Comparison of ENCODE assay signal across 1 cellular context in the genomic region with DNA sequence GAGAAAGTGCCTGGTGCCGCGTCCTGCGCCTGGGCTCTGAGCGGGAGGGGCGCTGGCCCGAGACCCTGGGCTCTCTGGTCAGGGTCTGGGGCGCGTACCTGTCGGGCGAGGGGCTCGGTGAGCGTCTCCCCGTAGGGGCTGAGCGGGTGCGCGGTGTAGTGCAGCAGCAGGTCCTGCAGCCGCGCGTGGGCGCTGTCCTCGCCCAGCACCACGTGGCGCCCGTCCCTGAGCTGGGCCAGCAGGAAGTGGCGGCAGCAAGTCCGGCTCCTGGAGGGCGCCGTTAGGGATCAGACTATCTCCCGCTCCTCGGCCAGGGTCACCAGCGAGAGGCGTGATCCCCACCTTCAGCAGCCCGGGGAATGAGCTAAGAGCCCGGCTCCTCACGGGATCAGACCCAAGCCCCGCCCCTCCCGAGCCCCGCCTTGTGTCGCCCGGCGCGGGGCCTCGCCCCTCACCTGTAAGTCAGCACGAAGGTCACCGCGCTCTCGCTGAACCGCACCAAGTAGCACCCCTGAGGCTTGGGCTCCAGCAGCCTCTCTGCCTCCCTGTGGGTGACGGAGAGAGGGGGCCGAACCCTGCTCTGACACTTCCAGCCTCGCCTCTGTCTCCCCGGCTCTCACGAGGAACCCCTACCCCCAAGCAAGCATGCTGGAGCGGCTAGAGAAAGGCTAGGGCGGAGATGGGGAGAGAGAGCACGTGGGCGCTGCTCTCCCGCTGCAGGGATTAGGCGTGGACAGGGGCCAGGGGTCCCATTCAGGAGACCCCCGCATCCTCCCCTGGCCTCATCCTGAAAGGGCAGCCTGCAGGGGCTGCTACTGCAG.
A peak's percentile ranks its signal among the peaks of the same experiment; 100 is the strongest.
TF ChIP-seq lines count a peak whose summit lies in the region.

No MANE protein-coding gene starts in this region.

TF ChIP-seq in K562, 482 proteins besides CTCF, POLR2A, EP300 and RAD21 (continued from another document and continues in another):
- no peak for TF ChIP-seq SAFB2 (IDR thresholded peaks at IDR 0.05; ENCODE audit: borderline replicate concordance, low read depth, low read length, severe bottlenecking)
- TF ChIP-seq MYBL2 (IDR thresholded peaks at IDR 0.05; ENCODE audit: low read depth) = no peak
- TF ChIP-seq MYBL2 (CRISPR knock-in tag; IDR thresholded peaks at IDR 0.05; ENCODE audit: borderline replicate concordance) = no peak
- TF ChIP-seq ZNF263 (CRISPR knock-in tag; IDR thresholded peaks at IDR 0.05; ENCODE audit: borderline replicate concordance) = peak; percentile 73; the same call in 1 of the 2 replicates
- no peak for TF ChIP-seq OTX1 (CRISPR knock-in tag; IDR thresholded peaks at IDR 0.05)
- TF ChIP-seq SMARCB1 (IDR thresholded peaks at IDR 0.05; ENCODE audit: insufficient read length, low read depth) = no peak
- TF ChIP-seq, protein P1, sequence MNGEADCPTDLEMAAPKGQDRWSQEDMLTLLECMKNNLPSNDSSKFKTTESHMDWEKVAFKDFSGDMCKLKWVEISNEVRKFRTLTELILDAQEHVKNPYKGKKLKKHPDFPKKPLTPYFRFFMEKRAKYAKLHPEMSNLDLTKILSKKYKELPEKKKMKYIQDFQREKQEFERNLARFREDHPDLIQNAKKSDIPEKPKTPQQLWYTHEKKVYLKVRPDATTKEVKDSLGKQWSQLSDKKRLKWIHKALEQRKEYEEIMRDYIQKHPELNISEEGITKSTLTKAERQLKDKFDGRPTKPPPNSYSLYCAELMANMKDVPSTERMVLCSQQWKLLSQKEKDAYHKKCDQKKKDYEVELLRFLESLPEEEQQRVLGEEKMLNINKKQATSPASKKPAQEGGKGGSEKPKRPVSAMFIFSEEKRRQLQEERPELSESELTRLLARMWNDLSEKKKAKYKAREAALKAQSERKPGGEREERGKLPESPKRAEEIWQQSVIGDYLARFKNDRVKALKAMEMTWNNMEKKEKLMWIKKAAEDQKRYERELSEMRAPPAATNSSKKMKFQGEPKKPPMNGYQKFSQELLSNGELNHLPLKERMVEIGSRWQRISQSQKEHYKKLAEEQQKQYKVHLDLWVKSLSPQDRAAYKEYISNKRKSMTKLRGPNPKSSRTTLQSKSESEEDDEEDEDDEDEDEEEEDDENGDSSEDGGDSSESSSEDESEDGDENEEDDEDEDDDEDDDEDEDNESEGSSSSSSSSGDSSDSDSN (IDR thresholded peaks at IDR 0.05; ENCODE audit: borderline replicate concordance in 1 of 2, low read depth in 2 of 2, low read length in 2 of 2) = peak; percentile 88 to 92; a peak in 3 of 4 replicates
- no peak for TF ChIP-seq ZNF324 (CRISPR knock-in tag; IDR thresholded peaks at IDR 0.05)
- TF ChIP-seq ZNF77 (CRISPR knock-in tag; IDR thresholded peaks at IDR 0.05) = no peak
- no peak for TF ChIP-seq ZFPM2 (CRISPR knock-in tag; IDR thresholded peaks at IDR 0.05)
- TF ChIP-seq, protein P2, sequence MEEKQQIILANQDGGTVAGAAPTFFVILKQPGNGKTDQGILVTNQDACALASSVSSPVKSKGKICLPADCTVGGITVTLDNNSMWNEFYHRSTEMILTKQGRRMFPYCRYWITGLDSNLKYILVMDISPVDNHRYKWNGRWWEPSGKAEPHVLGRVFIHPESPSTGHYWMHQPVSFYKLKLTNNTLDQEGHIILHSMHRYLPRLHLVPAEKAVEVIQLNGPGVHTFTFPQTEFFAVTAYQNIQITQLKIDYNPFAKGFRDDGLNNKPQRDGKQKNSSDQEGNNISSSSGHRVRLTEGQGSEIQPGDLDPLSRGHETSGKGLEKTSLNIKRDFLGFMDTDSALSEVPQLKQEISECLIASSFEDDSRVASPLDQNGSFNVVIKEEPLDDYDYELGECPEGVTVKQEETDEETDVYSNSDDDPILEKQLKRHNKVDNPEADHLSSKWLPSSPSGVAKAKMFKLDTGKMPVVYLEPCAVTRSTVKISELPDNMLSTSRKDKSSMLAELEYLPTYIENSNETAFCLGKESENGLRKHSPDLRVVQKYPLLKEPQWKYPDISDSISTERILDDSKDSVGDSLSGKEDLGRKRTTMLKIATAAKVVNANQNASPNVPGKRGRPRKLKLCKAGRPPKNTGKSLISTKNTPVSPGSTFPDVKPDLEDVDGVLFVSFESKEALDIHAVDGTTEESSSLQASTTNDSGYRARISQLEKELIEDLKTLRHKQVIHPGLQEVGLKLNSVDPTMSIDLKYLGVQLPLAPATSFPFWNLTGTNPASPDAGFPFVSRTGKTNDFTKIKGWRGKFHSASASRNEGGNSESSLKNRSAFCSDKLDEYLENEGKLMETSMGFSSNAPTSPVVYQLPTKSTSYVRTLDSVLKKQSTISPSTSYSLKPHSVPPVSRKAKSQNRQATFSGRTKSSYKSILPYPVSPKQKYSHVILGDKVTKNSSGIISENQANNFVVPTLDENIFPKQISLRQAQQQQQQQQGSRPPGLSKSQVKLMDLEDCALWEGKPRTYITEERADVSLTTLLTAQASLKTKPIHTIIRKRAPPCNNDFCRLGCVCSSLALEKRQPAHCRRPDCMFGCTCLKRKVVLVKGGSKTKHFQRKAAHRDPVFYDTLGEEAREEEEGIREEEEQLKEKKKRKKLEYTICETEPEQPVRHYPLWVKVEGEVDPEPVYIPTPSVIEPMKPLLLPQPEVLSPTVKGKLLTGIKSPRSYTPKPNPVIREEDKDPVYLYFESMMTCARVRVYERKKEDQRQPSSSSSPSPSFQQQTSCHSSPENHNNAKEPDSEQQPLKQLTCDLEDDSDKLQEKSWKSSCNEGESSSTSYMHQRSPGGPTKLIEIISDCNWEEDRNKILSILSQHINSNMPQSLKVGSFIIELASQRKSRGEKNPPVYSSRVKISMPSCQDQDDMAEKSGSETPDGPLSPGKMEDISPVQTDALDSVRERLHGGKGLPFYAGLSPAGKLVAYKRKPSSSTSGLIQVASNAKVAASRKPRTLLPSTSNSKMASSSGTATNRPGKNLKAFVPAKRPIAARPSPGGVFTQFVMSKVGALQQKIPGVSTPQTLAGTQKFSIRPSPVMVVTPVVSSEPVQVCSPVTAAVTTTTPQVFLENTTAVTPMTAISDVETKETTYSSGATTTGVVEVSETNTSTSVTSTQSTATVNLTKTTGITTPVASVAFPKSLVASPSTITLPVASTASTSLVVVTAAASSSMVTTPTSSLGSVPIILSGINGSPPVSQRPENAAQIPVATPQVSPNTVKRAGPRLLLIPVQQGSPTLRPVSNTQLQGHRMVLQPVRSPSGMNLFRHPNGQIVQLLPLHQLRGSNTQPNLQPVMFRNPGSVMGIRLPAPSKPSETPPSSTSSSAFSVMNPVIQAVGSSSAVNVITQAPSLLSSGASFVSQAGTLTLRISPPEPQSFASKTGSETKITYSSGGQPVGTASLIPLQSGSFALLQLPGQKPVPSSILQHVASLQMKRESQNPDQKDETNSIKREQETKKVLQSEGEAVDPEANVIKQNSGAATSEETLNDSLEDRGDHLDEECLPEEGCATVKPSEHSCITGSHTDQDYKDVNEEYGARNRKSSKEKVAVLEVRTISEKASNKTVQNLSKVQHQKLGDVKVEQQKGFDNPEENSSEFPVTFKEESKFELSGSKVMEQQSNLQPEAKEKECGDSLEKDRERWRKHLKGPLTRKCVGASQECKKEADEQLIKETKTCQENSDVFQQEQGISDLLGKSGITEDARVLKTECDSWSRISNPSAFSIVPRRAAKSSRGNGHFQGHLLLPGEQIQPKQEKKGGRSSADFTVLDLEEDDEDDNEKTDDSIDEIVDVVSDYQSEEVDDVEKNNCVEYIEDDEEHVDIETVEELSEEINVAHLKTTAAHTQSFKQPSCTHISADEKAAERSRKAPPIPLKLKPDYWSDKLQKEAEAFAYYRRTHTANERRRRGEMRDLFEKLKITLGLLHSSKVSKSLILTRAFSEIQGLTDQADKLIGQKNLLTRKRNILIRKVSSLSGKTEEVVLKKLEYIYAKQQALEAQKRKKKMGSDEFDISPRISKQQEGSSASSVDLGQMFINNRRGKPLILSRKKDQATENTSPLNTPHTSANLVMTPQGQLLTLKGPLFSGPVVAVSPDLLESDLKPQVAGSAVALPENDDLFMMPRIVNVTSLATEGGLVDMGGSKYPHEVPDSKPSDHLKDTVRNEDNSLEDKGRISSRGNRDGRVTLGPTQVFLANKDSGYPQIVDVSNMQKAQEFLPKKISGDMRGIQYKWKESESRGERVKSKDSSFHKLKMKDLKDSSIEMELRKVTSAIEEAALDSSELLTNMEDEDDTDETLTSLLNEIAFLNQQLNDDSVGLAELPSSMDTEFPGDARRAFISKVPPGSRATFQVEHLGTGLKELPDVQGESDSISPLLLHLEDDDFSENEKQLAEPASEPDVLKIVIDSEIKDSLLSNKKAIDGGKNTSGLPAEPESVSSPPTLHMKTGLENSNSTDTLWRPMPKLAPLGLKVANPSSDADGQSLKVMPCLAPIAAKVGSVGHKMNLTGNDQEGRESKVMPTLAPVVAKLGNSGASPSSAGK (IDR thresholded peaks at IDR 0.05) = peak; percentile 99
- no peak for TF ChIP-seq TFAM (CRISPR knock-in tag; conservative IDR thresholded peaks at IDR 0.05)
- TF ChIP-seq, protein P3, sequence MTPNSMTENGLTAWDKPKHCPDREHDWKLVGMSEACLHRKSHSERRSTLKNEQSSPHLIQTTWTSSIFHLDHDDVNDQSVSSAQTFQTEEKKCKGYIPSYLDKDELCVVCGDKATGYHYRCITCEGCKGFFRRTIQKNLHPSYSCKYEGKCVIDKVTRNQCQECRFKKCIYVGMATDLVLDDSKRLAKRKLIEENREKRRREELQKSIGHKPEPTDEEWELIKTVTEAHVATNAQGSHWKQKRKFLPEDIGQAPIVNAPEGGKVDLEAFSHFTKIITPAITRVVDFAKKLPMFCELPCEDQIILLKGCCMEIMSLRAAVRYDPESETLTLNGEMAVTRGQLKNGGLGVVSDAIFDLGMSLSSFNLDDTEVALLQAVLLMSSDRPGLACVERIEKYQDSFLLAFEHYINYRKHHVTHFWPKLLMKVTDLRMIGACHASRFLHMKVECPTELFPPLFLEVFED (CRISPR knock-in tag; conservative IDR thresholded peaks at IDR 0.05) = no peak
- TF ChIP-seq, protein P4, sequence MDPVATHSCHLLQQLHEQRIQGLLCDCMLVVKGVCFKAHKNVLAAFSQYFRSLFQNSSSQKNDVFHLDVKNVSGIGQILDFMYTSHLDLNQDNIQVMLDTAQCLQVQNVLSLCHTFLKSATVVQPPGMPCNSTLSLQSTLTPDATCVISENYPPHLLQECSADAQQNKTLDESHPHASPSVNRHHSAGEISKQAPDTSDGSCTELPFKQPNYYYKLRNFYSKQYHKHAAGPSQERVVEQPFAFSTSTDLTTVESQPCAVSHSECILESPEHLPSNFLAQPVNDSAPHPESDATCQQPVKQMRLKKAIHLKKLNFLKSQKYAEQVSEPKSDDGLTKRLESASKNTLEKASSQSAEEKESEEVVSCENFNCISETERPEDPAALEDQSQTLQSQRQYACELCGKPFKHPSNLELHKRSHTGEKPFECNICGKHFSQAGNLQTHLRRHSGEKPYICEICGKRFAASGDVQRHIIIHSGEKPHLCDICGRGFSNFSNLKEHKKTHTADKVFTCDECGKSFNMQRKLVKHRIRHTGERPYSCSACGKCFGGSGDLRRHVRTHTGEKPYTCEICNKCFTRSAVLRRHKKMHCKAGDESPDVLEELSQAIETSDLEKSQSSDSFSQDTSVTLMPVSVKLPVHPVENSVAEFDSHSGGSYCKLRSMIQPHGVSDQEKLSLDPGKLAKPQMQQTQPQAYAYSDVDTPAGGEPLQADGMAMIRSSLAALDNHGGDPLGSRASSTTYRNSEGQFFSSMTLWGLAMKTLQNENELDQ (CRISPR knock-in tag; IDR thresholded peaks at IDR 0.05; ENCODE audit: borderline replicate concordance) = no peak
- TF ChIP-seq, protein P5, sequence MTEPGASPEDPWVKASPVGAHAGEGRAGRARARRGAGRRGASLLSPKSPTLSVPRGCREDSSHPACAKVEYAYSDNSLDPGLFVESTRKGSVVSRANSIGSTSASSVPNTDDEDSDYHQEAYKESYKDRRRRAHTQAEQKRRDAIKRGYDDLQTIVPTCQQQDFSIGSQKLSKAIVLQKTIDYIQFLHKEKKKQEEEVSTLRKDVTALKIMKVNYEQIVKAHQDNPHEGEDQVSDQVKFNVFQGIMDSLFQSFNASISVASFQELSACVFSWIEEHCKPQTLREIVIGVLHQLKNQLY (CRISPR knock-in tag; conservative IDR thresholded peaks at IDR 0.05) = 0 out of 4 replicates have a peak, but pooled peaks of 1 of the 2 experiments have one; percentile 68
- no peak for TF ChIP-seq ZNF408 (CRISPR knock-in tag; IDR thresholded peaks at IDR 0.05; ENCODE audit: low read depth)
- no peak for TF ChIP-seq FOXJ2 (tag; IDR thresholded peaks at IDR 0.05)
- TF ChIP-seq ESRRA (IDR thresholded peaks at IDR 0.05; ENCODE audit: borderline replicate concordance, low read depth) = peak; percentile 84
- no peak for TF ChIP-seq ARNT (IDR thresholded peaks at IDR 0.05)
- TF ChIP-seq MCM5 (IDR thresholded peaks at IDR 0.05; ENCODE audit: low read depth) = no peak
- TF ChIP-seq, protein P6, sequence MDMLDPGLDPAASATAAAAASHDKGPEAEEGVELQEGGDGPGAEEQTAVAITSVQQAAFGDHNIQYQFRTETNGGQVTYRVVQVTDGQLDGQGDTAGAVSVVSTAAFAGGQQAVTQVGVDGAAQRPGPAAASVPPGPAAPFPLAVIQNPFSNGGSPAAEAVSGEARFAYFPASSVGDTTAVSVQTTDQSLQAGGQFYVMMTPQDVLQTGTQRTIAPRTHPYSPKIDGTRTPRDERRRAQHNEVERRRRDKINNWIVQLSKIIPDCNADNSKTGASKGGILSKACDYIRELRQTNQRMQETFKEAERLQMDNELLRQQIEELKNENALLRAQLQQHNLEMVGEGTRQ (CRISPR knock-in tag; IDR thresholded peaks at IDR 0.05) = peak; percentile 89
- TF ChIP-seq SLC30A9 (CRISPR knock-in tag; IDR thresholded peaks at IDR 0.05) = no peak
- TF ChIP-seq, protein P7, sequence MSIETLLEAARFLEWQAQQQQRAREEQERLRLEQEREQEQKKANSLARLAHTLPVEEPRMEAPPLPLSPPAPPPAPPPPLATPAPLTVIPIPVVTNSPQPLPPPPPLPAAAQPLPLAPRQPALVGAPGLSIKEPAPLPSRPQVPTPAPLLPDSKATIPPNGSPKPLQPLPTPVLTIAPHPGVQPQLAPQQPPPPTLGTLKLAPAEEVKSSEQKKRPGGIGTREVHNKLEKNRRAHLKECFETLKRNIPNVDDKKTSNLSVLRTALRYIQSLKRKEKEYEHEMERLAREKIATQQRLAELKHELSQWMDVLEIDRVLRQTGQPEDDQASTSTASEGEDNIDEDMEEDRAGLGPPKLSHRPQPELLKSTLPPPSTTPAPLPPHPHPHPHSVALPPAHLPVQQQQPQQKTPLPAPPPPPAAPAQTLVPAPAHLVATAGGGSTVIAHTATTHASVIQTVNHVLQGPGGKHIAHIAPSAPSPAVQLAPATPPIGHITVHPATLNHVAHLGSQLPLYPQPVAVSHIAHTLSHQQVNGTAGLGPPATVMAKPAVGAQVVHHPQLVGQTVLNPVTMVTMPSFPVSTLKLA (conservative IDR thresholded peaks at IDR 0.05) = peak; percentile 98 to 99
- TF ChIP-seq, protein P8, sequence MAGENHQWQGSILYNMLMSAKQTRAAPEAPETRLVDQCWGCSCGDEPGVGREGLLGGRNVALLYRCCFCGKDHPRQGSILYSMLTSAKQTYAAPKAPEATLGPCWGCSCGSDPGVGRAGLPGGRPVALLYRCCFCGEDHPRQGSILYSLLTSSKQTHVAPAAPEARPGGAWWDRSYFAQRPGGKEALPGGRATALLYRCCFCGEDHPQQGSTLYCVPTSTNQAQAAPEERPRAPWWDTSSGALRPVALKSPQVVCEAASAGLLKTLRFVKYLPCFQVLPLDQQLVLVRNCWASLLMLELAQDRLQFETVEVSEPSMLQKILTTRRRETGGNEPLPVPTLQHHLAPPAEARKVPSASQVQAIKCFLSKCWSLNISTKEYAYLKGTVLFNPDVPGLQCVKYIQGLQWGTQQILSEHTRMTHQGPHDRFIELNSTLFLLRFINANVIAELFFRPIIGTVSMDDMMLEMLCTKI (IDR thresholded peaks at IDR 0.05; ENCODE audit: partially characterized antibody) = no peak
- 0 out of 2 replicates have a peak, but pooled peaks have one; percentile 20 for TF ChIP-seq SAFB (IDR thresholded peaks at IDR 0.05; ENCODE audit: borderline replicate concordance, low read depth, low read length)
- no peak for TF ChIP-seq U2AF2 (optimal IDR thresholded peaks at IDR 0.05; ENCODE audit: low read depth, low read length)
